Comparison of ENCODE assay signal across 1 cellular context in genomic region chr17:72604518-72604917, GRCh38.
TF ChIP-seq lines count a peak whose summit lies in the region.

No MANE protein-coding gene starts in this region.

TF ChIP-seq in HepG2, 621 proteins besides CTCF, POLR2A, EP300 and RAD21 (continued from another document and continues in another):
- no peak for TF ChIP-seq ZUFSP (CRISPR knock-in tag; IDR thresholded peaks at IDR 0.05; ENCODE audit: borderline replicate concordance)
- TF ChIP-seq CREB1 (IDR thresholded peaks at IDR 0.05), result no peak
- TF ChIP-seq CREB1 (CRISPR knock-in tag; IDR thresholded peaks at IDR 0.05), result peak; percentile 60
- no peak for TF ChIP-seq ZNF33A (CRISPR knock-in tag; IDR thresholded peaks at IDR 0.05; ENCODE audit: borderline replicate concordance)
- TF ChIP-seq SUZ12 (IDR thresholded peaks at IDR 0.05; ENCODE audit: low read depth, low read length), result no peak
- TF ChIP-seq GABPA (IDR thresholded peaks at IDR 0.05; ENCODE audit: low read depth, low read length), result no peak
- TF ChIP-seq GABPA (CRISPR knock-in tag; IDR thresholded peaks at IDR 0.05; ENCODE audit: low read depth), result peak; percentile 32; the same call in 1 of the 2 replicates
- no peak for TF ChIP-seq SETDB1 (CRISPR knock-in tag; IDR thresholded peaks at IDR 0.05; ENCODE audit: borderline replicate concordance)
- no peak for TF ChIP-seq U2AF1 (optimal IDR thresholded peaks at IDR 0.05; ENCODE audit: low read depth, low read length)
- no peak for TF ChIP-seq NFYB (CRISPR knock-in tag; IDR thresholded peaks at IDR 0.05)
- peak; percentile 73; the same call in 1 of the 2 replicates for TF ChIP-seq ZHX2 (IDR thresholded peaks at IDR 0.05; ENCODE audit: low read depth)
- TF ChIP-seq ZHX2 (CRISPR knock-in tag; IDR thresholded peaks at IDR 0.05; ENCODE audit: borderline replicate concordance), result no peak
- TF ChIP-seq ZNF451 (CRISPR knock-in tag; IDR thresholded peaks at IDR 0.05), result no peak
- TF ChIP-seq CSRNP2 (CRISPR knock-in tag; conservative IDR thresholded peaks at IDR 0.05; ENCODE audit: low read depth), result no peak
- no peak for TF ChIP-seq TMF1 (CRISPR knock-in tag; IDR thresholded peaks at IDR 0.05; ENCODE audit: low read depth)
- no peak for TF ChIP-seq SATB2 (CRISPR knock-in tag; IDR thresholded peaks at IDR 0.05)
- TF ChIP-seq HOXD1 (CRISPR knock-in tag; IDR thresholded peaks at IDR 0.05), result no peak
- no peak for TF ChIP-seq AKNA (CRISPR knock-in tag; IDR thresholded peaks at IDR 0.05; ENCODE audit: borderline replicate concordance)
- TF ChIP-seq KDM5B (CRISPR knock-in tag; IDR thresholded peaks at IDR 0.05; ENCODE audit: borderline replicate concordance), result peak; percentile 26; the same call in 1 of the 2 replicates
- TF ChIP-seq RFXAP (CRISPR knock-in tag; IDR thresholded peaks at IDR 0.05; ENCODE audit: borderline replicate concordance), result no peak
- no peak for TF ChIP-seq SNRNP70 (IDR thresholded peaks at IDR 0.05; ENCODE audit: low read depth, low read length)
- TF ChIP-seq PBX3 (CRISPR knock-in tag; IDR thresholded peaks at IDR 0.05; ENCODE audit: borderline replicate concordance), result no peak
- no peak for TF ChIP-seq FOXP1 (IDR thresholded peaks at IDR 0.05)
- TF ChIP-seq FOXP1 (CRISPR knock-in tag; IDR thresholded peaks at IDR 0.05), result peak; percentile 63
- peak; percentile 93 for TF ChIP-seq ETV5 (CRISPR knock-in tag; IDR thresholded peaks at IDR 0.05; ENCODE audit: borderline replicate concordance)
- no peak for TF ChIP-seq FIP1L1 (IDR thresholded peaks at IDR 0.05; ENCODE audit: borderline replicate concordance, insufficient read depth, low read depth, low read length)
- no peak for TF ChIP-seq JUND (CRISPR knock-in tag; IDR thresholded peaks at IDR 0.05)
- TF ChIP-seq ESRRA (CRISPR knock-in tag; IDR thresholded peaks at IDR 0.05; ENCODE audit: low read depth), result peak; percentile 95
- TF ChIP-seq CREM (IDR thresholded peaks at IDR 0.05), result peak; percentile 23; the same call in 1 of the 2 replicates
- TF ChIP-seq CREM (CRISPR knock-in tag; IDR thresholded peaks at IDR 0.05), result no peak
- no peak for TF ChIP-seq CHD2 (IDR thresholded peaks at IDR 0.05; ENCODE audit: low read depth, low read length)
- TF ChIP-seq NBN (conservative IDR thresholded peaks at IDR 0.05), result no peak
- TF ChIP-seq THAP11 (CRISPR knock-in tag; IDR thresholded peaks at IDR 0.05), result peak; percentile 80
- TF ChIP-seq IRF1 (CRISPR knock-in tag; IDR thresholded peaks at IDR 0.05; ENCODE audit: low read depth), result no peak
- no peak for TF ChIP-seq RORA (CRISPR knock-in tag; IDR thresholded peaks at IDR 0.05)
- no peak for TF ChIP-seq ZNF496 (CRISPR knock-in tag; IDR thresholded peaks at IDR 0.05; ENCODE audit: insufficient replicate concordance)
- peak; percentile 75 for TF ChIP-seq FOXA3 (CRISPR knock-in tag; IDR thresholded peaks at IDR 0.05)
- TF ChIP-seq ERF (CRISPR knock-in tag; IDR thresholded peaks at IDR 0.05), result peak; percentile 76
- no peak for TF ChIP-seq MTA3 (CRISPR knock-in tag; IDR thresholded peaks at IDR 0.05)
- TF ChIP-seq ZNF276 (CRISPR knock-in tag; IDR thresholded peaks at IDR 0.05; ENCODE audit: low read depth), result no peak
- TF ChIP-seq ZHX1 (CRISPR knock-in tag; IDR thresholded peaks at IDR 0.05; ENCODE audit: low read depth), result no peak
- TF ChIP-seq ZBTB7A (CRISPR knock-in tag; IDR thresholded peaks at IDR 0.05), result no peak
- no peak for TF ChIP-seq CHD4 (IDR thresholded peaks at IDR 0.05; ENCODE audit: borderline replicate concordance, low read length)
- peak; percentile 72 for TF ChIP-seq NRL (CRISPR knock-in tag; IDR thresholded peaks at IDR 0.05; ENCODE audit: borderline replicate concordance)
- peak; percentile 66; the same call in 1 of the 2 replicates for TF ChIP-seq ZNF331 (CRISPR knock-in tag; IDR thresholded peaks at IDR 0.05)
- TF ChIP-seq TCF12 (IDR thresholded peaks at IDR 0.05), result no peak
- TF ChIP-seq TCF12 (CRISPR knock-in tag; IDR thresholded peaks at IDR 0.05), result no peak
